ENCODE assay signal across 23 cellular contexts in the genomic region with DNA sequence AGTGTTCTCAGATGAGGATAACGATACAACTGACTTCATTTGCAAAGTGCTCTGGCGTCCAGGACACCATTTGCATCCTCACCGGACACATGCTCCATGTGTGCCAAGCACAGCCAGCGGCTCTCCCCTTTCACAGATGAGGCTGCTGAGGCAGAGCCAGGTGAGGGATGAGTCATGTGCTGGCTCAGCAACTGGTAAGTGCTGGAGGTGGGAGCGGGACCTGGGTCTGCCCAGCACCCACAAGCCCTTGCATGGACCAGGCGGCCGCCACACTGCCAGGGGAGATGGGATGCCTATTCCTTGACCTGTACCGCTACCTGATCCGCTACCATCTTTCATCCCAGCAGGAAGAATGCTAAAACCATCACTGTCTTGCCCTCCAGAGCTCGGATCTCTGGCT.
"Had no signal": no experiment of that assay in that cellular context is flagged by ENCODE, and none has a peak within 500 bp of the region (broad histone marks: within the 10 kb centered on the region; RNA-seq: fewer than 3 reads in every experiment).

No MANE protein-coding gene starts in this region.

- H3K9me3 ChIP-seq: colonic mucosa, esophagus squamous epithelium, gastrocnemius medialis, heart right ventricle, left ventricle myocardium inferior, lower lobe of right lung, mucosa of descending colon had no signal

- ATAC-seq: effector memory CD8-positive, alpha-beta T cell; esophagus mucosa; gastrocnemius medialis; heart right ventricle; left cardiac atrium; lower lobe of right lung; mucosa of descending colon had no signal

- H3K27me3 ChIP-seq: colonic mucosa, esophagus squamous epithelium, gastrocnemius medialis, heart right ventricle had no signal

- H3K27ac ChIP-seq: colonic mucosa, epithelial cell of prostate, esophagus squamous epithelium, gastrocnemius medialis, heart right ventricle, left ventricle myocardium inferior, lower lobe of right lung had no signal

- H3K9me3 Mint-ChIP-seq: dendritic cell treated with granulocyte-macrophage colony-stimulating factor and Interleukin-4, amounts not matched to agents 40 ng/mL and 50 ng/mL, for 4 days; effector memory CD8-positive, alpha-beta T cell; endodermal cell; mesothelial cell of epicardium had no signal

- DNase-seq: cerebellar nuclear complex; colonic mucosa; cortex of kidney; effector CD8-positive, alpha-beta T cell; effector memory CD8-positive, alpha-beta T cell; endodermal cell; erythroblast; esophagus squamous epithelium; foreskin fibroblast; foreskin melanocyte; gastrocnemius medialis; glutamatergic neuron; heart right ventricle; hippocampal formation; left cardiac atrium; left ventricle myocardium inferior; lower lobe of right lung; mesenchymal stem cell; mucosa of descending colon had no signal

- H3K36me3 ChIP-seq: colonic mucosa, esophagus squamous epithelium, gastrocnemius medialis, heart right ventricle, left ventricle myocardium inferior, lower lobe of right lung had no signal

- H3K4me1 ChIP-seq: colonic mucosa, esophagus squamous epithelium, gastrocnemius medialis, left ventricle myocardium inferior, lower lobe of right lung had no signal

- H3K4me3 ChIP-seq: colonic mucosa, esophagus squamous epithelium, gastrocnemius medialis, heart right ventricle, left ventricle myocardium inferior, lower lobe of right lung, mucosa of descending colon had no signal

- H3K4me3 Mint-ChIP-seq: dendritic cell treated with granulocyte-macrophage colony-stimulating factor and Interleukin-4, amounts not matched to agents 40 ng/mL and 50 ng/mL, for 4 days; effector memory CD8-positive, alpha-beta T cell; endodermal cell; mesothelial cell of epicardium had no signal

- H3K27ac Mint-ChIP-seq: dendritic cell treated with granulocyte-macrophage colony-stimulating factor and Interleukin-4, amounts not matched to agents 40 ng/mL and 50 ng/mL, for 4 days; effector memory CD8-positive, alpha-beta T cell; endodermal cell; mesothelial cell of epicardium had no signal
